In genomic region chr6:34235605-34236422, GRCh38 we compare ENCODE assay signal across 1 cellular context.
TF ChIP-seq lines count a peak whose summit lies in the region.

No MANE protein-coding gene starts in this region.

TF ChIP-seq in H1, 55 proteins besides CTCF, POLR2A, EP300 and RAD21 (continued from another document):
- 0 out of 2 replicates have a peak, but pooled peaks have one; percentile 3 for TF ChIP-seq RXRA (IDR thresholded peaks at IDR 0.05; ENCODE audit: insufficient read depth, low read depth, low read length)
- peak; percentile 80 for TF ChIP-seq YY1 (IDR thresholded peaks at IDR 0.05; ENCODE audit: low read depth, low read length)
- no peak; the same call in 1 of the 2 replicates for TF ChIP-seq MAFK (IDR thresholded peaks at IDR 0.05; ENCODE audit: low read depth, low read length)
- TF ChIP-seq NANOG (IDR thresholded peaks at IDR 0.05; ENCODE audit: insufficient read depth, low read depth, low read length, poor library complexity, severe bottlenecking): no peak
- TF ChIP-seq CTBP2 (IDR thresholded peaks at IDR 0.05; ENCODE audit: borderline replicate concordance, insufficient read depth, insufficient read length, low read length): no peak
- no peak for TF ChIP-seq POU5F1 (IDR thresholded peaks at IDR 0.05; ENCODE audit: low read depth, low read length)
- TF ChIP-seq CHD2 (IDR thresholded peaks at IDR 0.05; ENCODE audit: low read length): no peak
- no peak for TF ChIP-seq GABPA (IDR thresholded peaks at IDR 0.05; ENCODE audit: borderline replicate concordance, insufficient read depth, low read length)
